In genomic region chr6:103872683-103873082, GRCh38 we compare ENCODE assay signal across 15 cellular contexts.
DNase-seq lines count a peak whose midpoint lies in the region; ATAC-seq and TF ChIP-seq lines count a peak whose summit lies in the region.
"Had no signal": no experiment of that assay in that cellular context is flagged by ENCODE, and none has a peak within 500 bp of the region (broad histone marks: within the 10 kb centered on the region; RNA-seq: fewer than 3 reads in every experiment).

No MANE protein-coding gene starts in this region.

- ATAC-seq in GM23338 (peak; percentile 82), HG03442 (IDR thresholded peaks at IDR 0.05; ENCODE audit: unreplicated experiment) (no peak)
- ATAC-seq: Panc1 had no signal

- H3K27ac ChIP-seq in A673 (ENCODE audit: low read depth, low read length, poor library complexity, severe bottlenecking) = no peak overlapping the region
- no peak overlapping the region for H3K27ac ChIP-seq in GM23338 (ENCODE audit: low read depth)

- H3K9me2 ChIP-seq in GM23338 (ENCODE audit: insufficient read depth) = no peaks in the 10 kb centered on the region; the same call in 1 of the 2 replicates

- H3K36me3 Mint-ChIP-seq in GM23338 (ENCODE audit: low read depth) = no peaks in the 10 kb centered on the region
- H3K36me3 Mint-ChIP-seq: CD4-positive, alpha-beta memory T cell had no signal

- POLR2A ChIA-PET in A673 (lab: Charles Lee; ENCODE audit: low non-redundant PET) = no interaction called here

- H3K4me1 ChIP-seq in A673 (ENCODE audit: insufficient read depth, low read length, poor library complexity, severe bottlenecking) (peaks cover 39% of the 10 kb centered on the region), GM23338 (ENCODE audit: insufficient read depth) (peaks cover 17% of the 10 kb centered on the region)

- H3K4me3 Mint-ChIP-seq in GM23338 = no peak overlapping the region; the same call in 2 of the 3 replicates
- H3K4me3 Mint-ChIP-seq: CD4-positive, alpha-beta memory T cell had no signal

- TF ChIP-seq CTCF in A673 (conservative IDR thresholded peaks at IDR 0.05; ENCODE audit: low read depth, low read length) (no peak), GM23338 (conservative IDR thresholded peaks at IDR 0.05; ENCODE audit: low read depth in 2 of 2) (no peak), cardiac fibroblast (IDR thresholded peaks at IDR 0.05; ENCODE audit: low read depth, low read length) (no peak)

- H3F3A ChIP-seq in GM23338 (replicated peaks; ENCODE audit: low read depth) = no peaks in the 10 kb centered on the region

- H3K27me3 ChIP-seq in A673 (replicated peaks; ENCODE audit: insufficient read depth, low read depth, low read length, poor library complexity) (no peaks in the 10 kb centered on the region), GM23338 (ENCODE audit: insufficient read depth) (no peaks in the 10 kb centered on the region)
- H3K27me3 ChIP-seq: BE2C had no signal

- no peaks in the 10 kb centered on the region for H3K36me3 ChIP-seq in A673 (ENCODE audit: insufficient read depth, low read length, poor library complexity, severe bottlenecking)
- H3K36me3 ChIP-seq in GM23338 (ENCODE audit: insufficient read depth) = no peaks in the 10 kb centered on the region
- H3K36me3 ChIP-seq: BE2C had no signal

- DNase-seq in A673 (ENCODE audit: low spot score) = peak; percentile 45
- DNase-seq in GM23338 (ENCODE audit: low spot score) = peak; percentile 79
- peak; percentile 15 to 54 for DNase-seq in cardiac fibroblast (ENCODE audit: low read depth in 2 of 2)
- peak; percentile 33 for DNase-seq in iPS-NIHi11 (ENCODE audit: low spot score)
- DNase-seq in anterior cingulate cortex (lab: John Stamatoyannopoulos, UW) = no peak
- no peak for DNase-seq in NCI-H2029 treated with DMSO at 0.1 percent for 48 hours (lab: John Stamatoyannopoulos, UW)
- DNase-seq: CD4-positive, alpha-beta memory T cell; GOT3; KBM-7; NCI-H1930; NCI-H526; SHP77 treated with DMSO at 0.1 percent for 48 hours had no signal

- no TSS peak for BruUV-seq in A673 (replicated peaks; lab: Mats Ljungman, UMichigan)

- H3K27ac Mint-ChIP-seq in GM23338 = peak overlapping the region; percentile 91; the same call in 1 of the 2 replicates
- H3K27ac Mint-ChIP-seq: CD4-positive, alpha-beta memory T cell had no signal

- no peaks in the 10 kb centered on the region for H3K9me3 ChIP-seq in A673 (ENCODE audit: low read depth, low read length, poor library complexity, severe bottlenecking)
- H3K9me3 ChIP-seq: BE2C had no signal

- peaks cover 1% of the 10 kb centered on the region for H3K27me3 Mint-ChIP-seq in GM23338 (ENCODE audit: insufficient read depth, low read depth, poor library complexity)
- H3K27me3 Mint-ChIP-seq: CD4-positive, alpha-beta memory T cell had no signal

- no peak overlapping the region for H3K4me2 ChIP-seq in GM23338

- CTCF ChIA-PET in A673 (lab: Charles Lee) = no interaction called here

- no peaks in the 10 kb centered on the region for H4K20me1 ChIP-seq in GM23338 (replicated peaks; ENCODE audit: insufficient read depth)

- no peaks in the 10 kb centered on the region for H3K9me3 Mint-ChIP-seq in GM23338

- intact Hi-C loops in A673 (cut with micrococcal nuclease; ENCODE audit: unreplicated experiment) = loop anchor here (5.0 kb wide), 1 partner anchor 110 kb away; no protein-coding TSS in a partner anchor

- H3K4me1 Mint-ChIP-seq in GM23338 = peaks cover 31% of the 10 kb centered on the region
- H3K4me1 Mint-ChIP-seq: CD4-positive, alpha-beta memory T cell had no signal

- H3K4me3 ChIP-seq in A673 (ENCODE audit: low read depth, low read length, poor library complexity, severe bottlenecking) (no peak overlapping the region), GM23338 (no peak overlapping the region), cardiac fibroblast (replicated peaks in 1 of 2; ENCODE audit: low read depth in 2 of 2, low read length in 2 of 2) (no peak overlapping the region)

- H3K79me2 ChIP-seq in GM23338 (replicated peaks; ENCODE audit: insufficient read depth) = no peaks in the 10 kb centered on the region

- H2AFZ ChIP-seq in GM23338 = no peak overlapping the region

TF ChIP-seq in GM23338, 12 proteins besides CTCF, POLR2A, EP300 and RAD21:
- TF ChIP-seq STAT1 (IDR thresholded peaks at IDR 0.05; ENCODE audit: unreplicated experiment) = no peak
- peak; percentile 33; the same call in 1 of the 2 replicates for TF ChIP-seq NANOG (IDR thresholded peaks at IDR 0.05; ENCODE audit: borderline replicate concordance)
- no peak for TF ChIP-seq ETS1 (IDR thresholded peaks at IDR 0.05)
- no peak for TF ChIP-seq ZNF114 (CRISPR knock-in tag; IDR thresholded peaks at IDR 0.05)
- TF ChIP-seq JUNB (IDR thresholded peaks at IDR 0.05; ENCODE audit: unreplicated experiment) = no peak
- TF ChIP-seq ZNF462 (CRISPR knock-in tag; IDR thresholded peaks at IDR 0.05) = no peak

Comparison
In these comparisons a context has a peak if more than half of its experiments do, and no peak if none do; other contexts are left out.
1. DNase-seq: peak in A673 (single experiment), GM23338 (single experiment), cardiac fibroblast (2 of 2) and iPS-NIHi11 (single experiment); none in anterior cingulate cortex (0 of 58) and NCI-H2029 treated with DMSO at 0.1 percent for 48 hours (single experiment).